1 cellular context compared by ENCODE assay signal in genomic region chr17:6637458-6637840, GRCh38.
TF ChIP-seq lines count a peak whose summit lies in the region.

No MANE protein-coding gene starts in this region.

TF ChIP-seq in H1, 55 proteins besides CTCF, POLR2A, EP300 and RAD21:
- TF ChIP-seq JUN (IDR thresholded peaks at IDR 0.05; ENCODE audit: low read depth, low read length) (no peak), EGR1 (IDR thresholded peaks at IDR 0.05; ENCODE audit: borderline replicate concordance, low read depth, low read length) (no peak), RBBP5 (IDR thresholded peaks at IDR 0.05; ENCODE audit: borderline replicate concordance, low read depth, low read length) (no peak), HDAC2 (IDR thresholded peaks at IDR 0.05; ENCODE audit: borderline replicate concordance in 1 of 2, low read depth in 2 of 2, low read length in 2 of 2) (no peak), HDAC6 (IDR thresholded peaks at IDR 0.05; ENCODE audit: low read depth, low read length) (no peak), SIN3A (conservative IDR thresholded peaks at IDR 0.05 in 1 of 2, IDR thresholded peaks at IDR 0.05 in 1 of 2; ENCODE audit: low read depth in 1 of 2, low read length in 2 of 2) (no peak), NANOG (IDR thresholded peaks at IDR 0.05; ENCODE audit: insufficient read depth, low read depth, low read length, poor library complexity, severe bottlenecking) (no peak), GTF2F1 (IDR thresholded peaks at IDR 0.05; ENCODE audit: borderline replicate concordance, low read depth, low read length) (no peak), SRF (IDR thresholded peaks at IDR 0.05; ENCODE audit: low read depth, low read length) (no peak), JUND (IDR thresholded peaks at IDR 0.05; ENCODE audit: low read length) (no peak), YY1 (IDR thresholded peaks at IDR 0.05; ENCODE audit: low read depth, low read length) (no peak), PHF8 (conservative IDR thresholded peaks at IDR 0.05; ENCODE audit: low read depth, low read length) (no peak), MAFK (IDR thresholded peaks at IDR 0.05; ENCODE audit: low read depth, low read length) (no peak), CHD7 (IDR thresholded peaks at IDR 0.05; ENCODE audit: insufficient replicate concordance, low read length) (no peak), USF2 (IDR thresholded peaks at IDR 0.05; ENCODE audit: low read length) (no peak), CBX5 (IDR thresholded peaks at IDR 0.05; ENCODE audit: low read depth, low read length) (no peak), SIRT6 (IDR thresholded peaks at IDR 0.05; ENCODE audit: low read length) (no peak), CHD2 (IDR thresholded peaks at IDR 0.05; ENCODE audit: low read length) (no peak)
